In the genomic region with DNA sequence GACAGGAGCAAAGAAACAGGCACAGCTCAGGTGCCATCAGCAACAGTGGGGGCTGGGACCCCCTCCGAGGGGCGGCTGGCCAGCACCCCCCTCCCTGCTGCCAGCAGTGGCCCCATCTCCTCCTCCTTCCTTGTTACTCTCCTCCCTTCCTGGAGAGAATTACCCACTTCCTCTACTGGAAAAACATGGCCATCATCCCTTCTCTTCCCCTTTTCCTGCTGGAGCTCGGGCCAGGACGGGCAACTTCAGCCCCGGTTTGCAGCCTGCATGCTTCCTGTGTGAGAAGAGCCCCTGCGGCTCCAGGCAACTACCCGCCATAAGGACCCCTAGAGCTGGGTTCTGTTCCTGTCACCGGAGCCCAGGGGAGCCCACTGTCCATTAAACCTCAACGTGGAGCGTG, we compare ENCODE assay signal across 24 cellular contexts. TPM values are rescaled to one million over a fixed set of nuclear protein-coding genes. Genes with fewer than 3 reads are reported as not detected.
"Had no signal": no experiment of that assay in that cellular context is flagged by ENCODE, and none has a peak within 500 bp of the region (broad histone marks: within the 10 kb centered on the region; RNA-seq: fewer than 3 reads in every experiment).

No MANE protein-coding gene starts in this region.

- DNase-seq: activated B cell treated with CpG ODN at 0.5 μM for 24 hours; activated CD4-positive, alpha-beta memory T cell treated with anti-CD3 and anti-CD28 coated beads for 36 hours; activated CD4-positive, alpha-beta T cell treated with anti-CD3 and anti-CD28 coated beads for 4 hours; activated CD8-positive, alpha-beta memory T cell treated with anti-CD3 and anti-CD28 coated beads, Interleukin-2, amount 10 ng/mL, durations not matched to agents 7 days and 5 days; effector memory CD8-positive, alpha-beta T cell; foreskin keratinocyte; hypothalamus; nephron progenitor cell; stimulated activated CD4-positive, alpha-beta T cell treated with anti-CD3 and anti-CD28 coated beads, Interleukin-2, amount 100 ng/mL, for 24 hours; stomach; SW 1271; T-helper 2 cell had no signal

- H3K4me3 Mint-ChIP-seq: activated B cell treated with CpG ODN at 0.5 μM for 24 hours; activated CD4-positive, alpha-beta memory T cell treated with anti-CD3 and anti-CD28 coated beads for 36 hours; activated CD8-positive, alpha-beta memory T cell treated with anti-CD3 and anti-CD28 coated beads, Interleukin-2, amount 10 ng/mL, durations not matched to agents 7 days and 5 days; activated naive CD8-positive, alpha-beta T cell; effector memory CD8-positive, alpha-beta T cell; mesothelial cell of epicardium; nephron progenitor cell; type B pancreatic cell had no signal

- H3K36me3 Mint-ChIP-seq: activated CD4-positive, alpha-beta memory T cell treated with anti-CD3 and anti-CD28 coated beads for 36 hours; activated CD8-positive, alpha-beta memory T cell treated with anti-CD3 and anti-CD28 coated beads, Interleukin-2, amount 10 ng/mL, durations not matched to agents 7 days and 5 days; activated naive CD8-positive, alpha-beta T cell; type B pancreatic cell had no signal

- ATAC-seq: activated CD8-positive, alpha-beta memory T cell treated with anti-CD3 and anti-CD28 coated beads, Interleukin-2, amount 10 ng/mL, durations not matched to agents 7 days and 5 days; effector memory CD8-positive, alpha-beta T cell; foreskin keratinocyte; left lobe of liver had no signal

- H3K9me3 ChIP-seq: prostate gland, right atrium auricular region, stomach had no signal

- H3K27me3 Mint-ChIP-seq: activated CD4-positive, alpha-beta memory T cell treated with anti-CD3 and anti-CD28 coated beads for 36 hours; activated CD8-positive, alpha-beta memory T cell treated with anti-CD3 and anti-CD28 coated beads, Interleukin-2, amount 10 ng/mL, durations not matched to agents 7 days and 5 days; activated naive CD8-positive, alpha-beta T cell; effector memory CD8-positive, alpha-beta T cell; type B pancreatic cell had no signal

- H3K4me1 ChIP-seq: foreskin keratinocyte, prostate gland had no signal

- H3K27ac Mint-ChIP-seq: activated B cell treated with CpG ODN at 0.5 μM for 24 hours; activated CD4-positive, alpha-beta memory T cell treated with anti-CD3 and anti-CD28 coated beads for 36 hours; activated CD8-positive, alpha-beta memory T cell treated with anti-CD3 and anti-CD28 coated beads, Interleukin-2, amount 10 ng/mL, durations not matched to agents 7 days and 5 days; activated naive CD8-positive, alpha-beta T cell; mesothelial cell of epicardium; nephron progenitor cell; type B pancreatic cell had no signal

- H3K27ac ChIP-seq: foreskin keratinocyte, prostate gland, right atrium auricular region, stomach had no signal

- H3K36me3 ChIP-seq: prostate gland, right atrium auricular region, stomach had no signal

- H3K9me3 Mint-ChIP-seq: activated B cell treated with CpG ODN at 0.5 μM for 24 hours; activated CD4-positive, alpha-beta memory T cell treated with anti-CD3 and anti-CD28 coated beads for 36 hours; effector memory CD8-positive, alpha-beta T cell; mesothelial cell of epicardium; nephron progenitor cell; type B pancreatic cell had no signal

- H3K4me3 ChIP-seq: lung, prostate gland, right atrium auricular region, stomach had no signal

- FAIRE-seq: keratinocyte had no signal

- H3K27me3 ChIP-seq: right atrium auricular region had no signal

RNA-seq across cellular contexts. Expression of a gene that starts 58.6 kb away (rescaled TPM):
- total RNA-seq: dermis microvascular lymphatic vessel endothelial cell, epithelial cell of proximal tubule, fibroblast of lung, osteoblast had no signal
- polyA plus RNA-seq: fibroblast of lung had no signal
